1 cellular context compared by ENCODE assay signal in genomic region chr1:19882111-19883071, GRCh38.
A peak's percentile ranks its signal among the peaks of the same experiment; 100 is the strongest.
TF ChIP-seq lines count a peak whose summit lies in the region.

A gene with protein sequence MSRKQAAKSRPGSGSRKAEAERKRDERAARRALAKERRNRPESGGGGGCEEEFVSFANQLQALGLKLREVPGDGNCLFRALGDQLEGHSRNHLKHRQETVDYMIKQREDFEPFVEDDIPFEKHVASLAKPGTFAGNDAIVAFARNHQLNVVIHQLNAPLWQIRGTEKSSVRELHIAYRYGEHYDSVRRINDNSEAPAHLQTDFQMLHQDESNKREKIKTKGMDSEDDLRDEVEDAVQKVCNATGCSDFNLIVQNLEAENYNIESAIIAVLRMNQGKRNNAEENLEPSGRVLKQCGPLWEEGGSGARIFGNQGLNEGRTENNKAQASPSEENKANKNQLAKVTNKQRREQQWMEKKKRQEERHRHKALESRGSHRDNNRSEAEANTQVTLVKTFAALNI (plus strand): TSS chr1:19882395. CDS start chr1:19882514, 119 bp downstream.

TF ChIP-seq in K562, 482 proteins besides CTCF, POLR2A, EP300 and RAD21 (continued from another document and continues in another):
- peak; percentile 69 for TF ChIP-seq MGA (IDR thresholded peaks at IDR 0.05)
- TF ChIP-seq BACH1 (tag; IDR thresholded peaks at IDR 0.05) = no peak
- no peak for TF ChIP-seq E2F4 (CRISPR knock-in tag; IDR thresholded peaks at IDR 0.05; ENCODE audit: low read depth)
- TF ChIP-seq ZNF717 (CRISPR knock-in tag; IDR thresholded peaks at IDR 0.05) = no peak
- TF ChIP-seq ZNF584 (CRISPR knock-in tag; IDR thresholded peaks at IDR 0.05; ENCODE audit: low read depth) = no peak
- TF ChIP-seq CHD1 (IDR thresholded peaks at IDR 0.05; ENCODE audit: low read length) = peak; percentile 90
- TF ChIP-seq DLX4 (CRISPR knock-in tag; IDR thresholded peaks at IDR 0.05) = no peak
- no peak for TF ChIP-seq SNRNP70 (optimal IDR thresholded peaks at IDR 0.05; ENCODE audit: low read depth, low read length)
- TF ChIP-seq CBFA2T2 (conservative IDR thresholded peaks at IDR 0.05) = peak; percentile 72
- TF ChIP-seq, protein P1, sequence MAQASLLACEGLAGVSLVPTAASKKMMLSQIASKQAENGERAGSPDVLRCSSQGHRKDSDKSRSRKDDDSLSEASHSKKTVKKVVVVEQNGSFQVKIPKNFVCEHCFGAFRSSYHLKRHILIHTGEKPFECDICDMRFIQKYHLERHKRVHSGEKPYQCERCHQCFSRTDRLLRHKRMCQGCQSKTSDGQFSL (CRISPR knock-in tag; IDR thresholded peaks at IDR 0.05) = peak; percentile 75
- TF ChIP-seq, protein P1 (tag; IDR thresholded peaks at IDR 0.05) = peak in 1 of 2 experiments; percentile 28; a peak in 1 of 4 replicates
- peak; percentile 75; the same call in 1 of the 2 replicates for TF ChIP-seq CREB3L1 (IDR thresholded peaks at IDR 0.05; ENCODE audit: borderline replicate concordance, low read depth)
- TF ChIP-seq JUN (IDR thresholded peaks at IDR 0.05; ENCODE audit: borderline replicate concordance, low read depth, low read length) = peak; percentile 47; the same call in 1 of the 2 replicates
- TF ChIP-seq JUN (CRISPR knock-in tag; IDR thresholded peaks at IDR 0.05; ENCODE audit: borderline replicate concordance) = peak; percentile 86
- no peak for TF ChIP-seq BRF1 (IDR thresholded peaks at IDR 0.05; ENCODE audit: borderline replicate concordance, extremely low read depth, insufficient read length)
- TF ChIP-seq, protein P2, sequence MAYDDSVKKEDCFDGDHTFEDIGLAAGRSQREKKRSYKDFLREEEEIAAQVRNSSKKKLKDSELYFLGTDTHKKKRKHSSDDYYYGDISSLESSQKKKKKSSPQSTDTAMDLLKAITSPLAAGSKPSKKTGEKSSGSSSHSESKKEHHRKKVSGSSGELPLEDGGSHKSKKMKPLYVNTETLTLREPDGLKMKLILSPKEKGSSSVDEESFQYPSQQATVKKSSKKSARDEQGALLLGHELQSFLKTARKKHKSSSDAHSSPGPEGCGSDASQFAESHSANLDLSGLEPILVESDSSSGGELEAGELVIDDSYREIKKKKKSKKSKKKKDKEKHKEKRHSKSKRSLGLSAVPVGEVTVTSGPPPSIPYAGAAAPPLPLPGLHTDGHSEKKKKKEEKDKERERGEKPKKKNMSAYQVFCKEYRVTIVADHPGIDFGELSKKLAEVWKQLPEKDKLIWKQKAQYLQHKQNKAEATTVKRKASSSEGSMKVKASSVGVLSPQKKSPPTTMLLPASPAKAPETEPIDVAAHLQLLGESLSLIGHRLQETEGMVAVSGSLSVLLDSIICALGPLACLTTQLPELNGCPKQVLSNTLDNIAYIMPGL (CRISPR knock-in tag; IDR thresholded peaks at IDR 0.05) = peak; percentile 86
- no peak for TF ChIP-seq ZNF785 (CRISPR knock-in tag; IDR thresholded peaks at IDR 0.05)
- no peak for TF ChIP-seq RNF219 (CRISPR knock-in tag; IDR thresholded peaks at IDR 0.05)
- TF ChIP-seq MBD2 (IDR thresholded peaks at IDR 0.05; ENCODE audit: borderline replicate concordance, low read depth) = peak; percentile 59
- TF ChIP-seq, protein P3, sequence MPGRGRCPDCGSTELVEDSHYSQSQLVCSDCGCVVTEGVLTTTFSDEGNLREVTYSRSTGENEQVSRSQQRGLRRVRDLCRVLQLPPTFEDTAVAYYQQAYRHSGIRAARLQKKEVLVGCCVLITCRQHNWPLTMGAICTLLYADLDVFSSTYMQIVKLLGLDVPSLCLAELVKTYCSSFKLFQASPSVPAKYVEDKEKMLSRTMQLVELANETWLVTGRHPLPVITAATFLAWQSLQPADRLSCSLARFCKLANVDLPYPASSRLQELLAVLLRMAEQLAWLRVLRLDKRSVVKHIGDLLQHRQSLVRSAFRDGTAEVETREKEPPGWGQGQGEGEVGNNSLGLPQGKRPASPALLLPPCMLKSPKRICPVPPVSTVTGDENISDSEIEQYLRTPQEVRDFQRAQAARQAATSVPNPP (IDR thresholded peaks at IDR 0.05; ENCODE audit: borderline replicate concordance, insufficient read depth, insufficient read length) = no peak
- TF ChIP-seq ZBTB34 (CRISPR knock-in tag; IDR thresholded peaks at IDR 0.05) = no peak
- no peak for TF ChIP-seq CREB3 (tag; conservative IDR thresholded peaks at IDR 0.05; ENCODE audit: low read depth)
- peak; percentile 32; the same call in 1 of the 2 replicates for TF ChIP-seq ZNF143 (CRISPR knock-in tag; IDR thresholded peaks at IDR 0.05)
- TF ChIP-seq ZNF197 (CRISPR knock-in tag; IDR thresholded peaks at IDR 0.05; ENCODE audit: low read depth) = no peak
